ENCODE assay signal across 8 cellular contexts in the genomic region with DNA sequence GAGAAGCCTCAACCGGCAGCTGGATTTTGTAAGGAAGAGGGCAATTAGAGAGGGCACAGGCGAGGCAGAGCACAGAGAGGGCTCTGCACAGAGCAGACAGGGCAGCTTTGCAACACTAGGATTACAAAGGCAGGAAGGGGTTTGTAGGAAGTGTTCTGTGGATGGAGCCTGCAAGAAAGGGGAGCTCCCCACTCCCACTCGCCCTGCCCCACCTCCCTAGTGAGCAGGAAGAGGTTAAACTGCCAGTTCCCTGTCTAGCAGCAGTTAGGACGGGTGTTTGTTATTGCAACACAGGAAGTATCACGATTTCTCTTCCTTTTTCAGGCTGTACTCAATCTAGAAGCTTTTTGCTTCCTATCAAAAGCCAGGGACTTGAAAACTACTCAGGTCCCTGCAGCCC.
DNase-seq lines count a peak whose midpoint lies in the region; ATAC-seq and TF ChIP-seq lines count a peak whose summit lies in the region.

No MANE protein-coding gene starts in this region.

- H3K36me3 ChIP-seq in left ventricle myocardium inferior, result no peaks in the 10 kb centered on the region

- no peak overlapping the region for H3K27ac Mint-ChIP-seq in WTC11

- no peak overlapping the region for H3K4me3 Mint-ChIP-seq in WTC11

- CTCF ChIA-PET in WTC11 (lab: Charles Lee), result interaction anchor here (1.3 kb wide), 1 partner anchor 125 kb away, joined by 3 read pairs; a partner anchor contains a TSS

- no peaks in the 10 kb centered on the region for H3K9me3 ChIP-seq in left ventricle myocardium inferior (replicated peaks)

- DNase-seq in GM12864 (ENCODE audit: low read depth) (peak; percentile 27), WTC11 (ENCODE audit: low spot score) (no peak), left ventricle myocardium inferior (peak; percentile 41), T1000 (lab: John Stamatoyannopoulos, UW) (no peak), cerebellum (ENCODE audit: low spot score) (no peak)
- DNase-seq in stimulated activated CD8-positive, alpha-beta memory T cell treated with anti-CD3 and anti-CD28 coated beads, Interleukin-2, amount 100 ng/mL, for 48 hours (ENCODE audit: low read depth in 2 of 2), result peak; percentile 21 to 37

- peaks cover 32% of the 10 kb centered on the region for H3K4me1 Mint-ChIP-seq in WTC11

- H3K4me3 ChIP-seq in GM12864 (ENCODE audit: low read depth, low read length), result no peak overlapping the region
- H3K4me3 ChIP-seq in left ventricle myocardium inferior, result peak overlapping the region; percentile 18

- no peaks in the 10 kb centered on the region for H3K27me3 ChIP-seq in left ventricle myocardium inferior (ENCODE audit: low read depth)

- H3K27ac ChIP-seq in left ventricle myocardium inferior (replicated peaks), result peak overlapping the region; percentile 78

- intact Hi-C loops in left ventricle myocardium inferior (cut with micrococcal nuclease), result no loop called here

- POLR2A ChIA-PET in WTC11 (lab: Charles Lee), result no interaction called here

- H3K4me1 ChIP-seq in left ventricle myocardium inferior, result peaks cover 58% of the 10 kb centered on the region

- peaks cover 17% of the 10 kb centered on the region for H3K27me3 Mint-ChIP-seq in WTC11 (ENCODE audit: low read depth)

- no peaks in the 10 kb centered on the region for H3K36me3 Mint-ChIP-seq in WTC11

- ATAC-seq in HG03432 (IDR thresholded peaks at IDR 0.05; ENCODE audit: unreplicated experiment), result peak; percentile 76
- peak; percentile 43; the same call in 1 of the 2 replicates for ATAC-seq in WTC11
- ATAC-seq in GM18870 (IDR thresholded peaks at IDR 0.05; ENCODE audit: unreplicated experiment), result no peak

- no peak for TF ChIP-seq CTCF in GM12864 (IDR thresholded peaks at IDR 0.05; ENCODE audit: low read depth, low read length, missing control alignments)
- TF ChIP-seq CTCF in WTC11 (IDR thresholded peaks at IDR 0.05), result no peak
- TF ChIP-seq CTCF in left ventricle myocardium inferior (IDR thresholded peaks at IDR 0.05; ENCODE audit: borderline replicate concordance), result peak; percentile 16

- H3K9me3 Mint-ChIP-seq in WTC11, result no peaks in the 10 kb centered on the region

TF ChIP-seq in WTC11, 78 proteins besides CTCF, POLR2A, EP300 and RAD21:
- TF ChIP-seq ZNF121 (CRISPR knock-in tag; IDR thresholded peaks at IDR 0.05), result no peak

Comparison
In these comparisons a context has a peak if more than half of its experiments do, and no peak if none do; other contexts are left out.
1. DNase-seq: peak in GM12864 (single experiment), left ventricle myocardium inferior (single experiment) and stimulated activated CD8-positive, alpha-beta memory T cell treated with anti-CD3 and anti-CD28 coated beads, Interleukin-2, amount 100 ng/mL, for 48 hours (2 of 2); none in WTC11 (single experiment), T1000 (single experiment) and cerebellum (single experiment).